In genomic region chr6:43476744-43477143, GRCh38 we compare ENCODE assay signal across 8 cellular contexts. TPM values are rescaled to one million over a fixed set of nuclear protein-coding genes. Genes with fewer than 3 reads are reported as not detected.
DNase-seq lines count a peak whose midpoint lies in the region; ATAC-seq, FAIRE-seq and TF ChIP-seq lines count a peak whose summit lies in the region.

No MANE protein-coding gene starts in this region.

- peak; percentile 32 for DNase-seq in ELR (ENCODE audit: low read depth)
- peak; percentile 33 for DNase-seq in OCI-LY7 (ENCODE audit: low spot score)
- DNase-seq in endodermal cell = peak; percentile 17
- DNase-seq in prostate gland (ENCODE audit: low spot score) = no peak
- no peak for DNase-seq in HuH-7.5 (ENCODE audit: low spot score)
- DNase-seq in NCI-H2196 treated with DMSO at 0.1 percent for 48 hours (lab: John Stamatoyannopoulos, UW; ENCODE audit: unreplicated experiment) = no peak
- DNase-seq in small intestine = no peak

- H3K9me3 ChIP-seq in OCI-LY7 (ENCODE audit: low read length) (no peaks in the 10 kb centered on the region), endodermal cell (ENCODE audit: control insufficient read depth, low read length) (no peaks in the 10 kb centered on the region), prostate gland (no peaks in the 10 kb centered on the region), small intestine (ENCODE audit: control insufficient read depth, low read depth) (no peaks in the 10 kb centered on the region)

- ATAC-seq in GM21447 (IDR thresholded peaks at IDR 0.05; ENCODE audit: unreplicated experiment) = no peak

- no peak for FAIRE-seq in small intestine (lab: Jason Lieb, UNC)

- H3K9ac ChIP-seq in endodermal cell (ENCODE audit: extremely low read depth, low read length, poor library complexity, severe bottlenecking) = no peak overlapping the region

- peak overlapping the region; percentile 96 for H2AFZ ChIP-seq in OCI-LY7 (ENCODE audit: low read length)

- H3K4me1 ChIP-seq in OCI-LY7 (ENCODE audit: insufficient read depth, low read length, poor library complexity, severe bottlenecking) (peaks cover 18% of the 10 kb centered on the region), endodermal cell (ENCODE audit: control insufficient read depth, insufficient read depth, low read length) (peaks cover 5% of the 10 kb centered on the region), prostate gland (replicated peaks) (peaks cover 7% of the 10 kb centered on the region), small intestine (ENCODE audit: control insufficient read depth in 2 of 2, insufficient read depth in 1 of 2, low read depth in 1 of 2, low read length in 1 of 2) (peaks cover 0 to 8% of the 10 kb centered on the region in 2 donors)

- TF ChIP-seq CTCF in OCI-LY7 (conservative IDR thresholded peaks at IDR 0.05; ENCODE audit: low read length) (no peak), endodermal cell (conservative IDR thresholded peaks at IDR 0.05) (no peak), prostate gland (IDR thresholded peaks at IDR 0.05) (no peak)

- POLR2A ChIA-PET in OCI-LY7 (lab: Charles Lee) = interaction anchor here (0.7 to 2.1 kb wide), 6 partner anchors 12 to 162 kb away, joined by 4 to 6 read pairs (median 5); no protein-coding TSS in a partner anchor

- H3K79me2 ChIP-seq in OCI-LY7 (ENCODE audit: insufficient read depth, low read depth, low read length) = peaks cover 8% of the 10 kb centered on the region; the same call in 1 of the 2 replicates

- peak overlapping the region; percentile 89 for H3K4me2 ChIP-seq in OCI-LY7 (ENCODE audit: low read length)

- peak overlapping the region; percentile 82 for H3K4me3 ChIP-seq in OCI-LY7 (ENCODE audit: low read depth, low read length, poor library complexity, severe bottlenecking)
- peak overlapping the region; percentile 88 for H3K4me3 ChIP-seq in endodermal cell (ENCODE audit: low read length)
- H3K4me3 ChIP-seq in prostate gland = peak overlapping the region; percentile 61 to 85
- H3K4me3 ChIP-seq in small intestine (ENCODE audit: low read depth in 1 of 2, low read length in 2 of 2) = no peak overlapping the region

- intact Hi-C loops in OCI-LY7 (cut with micrococcal nuclease; ENCODE audit: unreplicated experiment) = loop anchor here (5.0 kb wide), 1 partner anchor 304 kb away; the partner anchor contains the start of gene SRF
- intact Hi-C loops in prostate gland (cut with DNase I) = no loop called here

- BruUV-seq in OCI-LY7 (replicated peaks; lab: Mats Ljungman, UMichigan) = no TSS peak

- H3K27me3 Mint-ChIP-seq in endodermal cell (ENCODE audit: insufficient read depth) = no peaks in the 10 kb centered on the region

- no peaks in the 10 kb centered on the region for H3K27me3 ChIP-seq in endodermal cell (ENCODE audit: control insufficient read depth, insufficient read depth, low read length, poor library complexity, severe bottlenecking)
- no peaks in the 10 kb centered on the region for H3K27me3 ChIP-seq in prostate gland (replicated peaks; ENCODE audit: insufficient read depth)
- H3K27me3 ChIP-seq in small intestine (ENCODE audit: control insufficient read depth in 2 of 2, insufficient read depth in 2 of 2, low read length in 2 of 2) = no peaks in the 10 kb centered on the region

- H3K36me3 ChIP-seq in OCI-LY7 (ENCODE audit: insufficient read depth, low read length) (no peaks in the 10 kb centered on the region), endodermal cell (ENCODE audit: control insufficient read depth, insufficient read depth, low read length) (peaks cover 11% of the 10 kb centered on the region), prostate gland (no peaks in the 10 kb centered on the region), small intestine (ENCODE audit: control insufficient read depth in 2 of 2, insufficient read depth in 2 of 2, low read length in 2 of 2) (no peaks in the 10 kb centered on the region)

- H3K9me3 Mint-ChIP-seq in endodermal cell = no peaks in the 10 kb centered on the region

- H3K36me3 Mint-ChIP-seq in endodermal cell (ENCODE audit: low read depth) = peaks cover 9% of the 10 kb centered on the region

- TF ChIP-seq POLR2A in prostate gland (IDR thresholded peaks at IDR 0.05) = no peak

- H3K9me2 ChIP-seq in OCI-LY7 (ENCODE audit: insufficient read depth, low read length) = no peaks in the 10 kb centered on the region

- H3K27ac Mint-ChIP-seq in endodermal cell = peak overlapping the region; percentile 91

- CTCF ChIA-PET in OCI-LY7 (lab: Charles Lee; ENCODE audit: unreplicated experiment) = interaction anchor here (0.7 kb wide), 1 partner anchor 1308 kb away, joined by 7 read pairs; no protein-coding TSS in a partner anchor

- H3K4me3 Mint-ChIP-seq in endodermal cell = peak overlapping the region; percentile 83

- H3K27ac ChIP-seq in OCI-LY7 (ENCODE audit: low read depth, low read length, poor library complexity, severe bottlenecking) = no peak overlapping the region
- H3K27ac ChIP-seq in endodermal cell (ENCODE audit: low read depth, low read length) = no peak overlapping the region
- H3K27ac ChIP-seq in prostate gland = peak overlapping the region; percentile 81 to 83
- H3K27ac ChIP-seq in small intestine (ENCODE audit: low read depth in 1 of 2, low read length in 1 of 2) = no peak overlapping the region

- 77 to 86% methylated on average over 2 of the region's 2 CpGs for WGBS in endodermal cell (ENCODE audit: insufficient coverage in 1 of 2, insufficient read length in 1 of 2), 2 experiments
- WGBS in prostate gland = 15% methylated on average over 2 of the region's 2 CpGs
- WGBS in small intestine, 3 donors = 10 to 31% (median 17%) methylated on average over 2 of the region's 2 CpGs

- no peaks in the 10 kb centered on the region for H4K20me1 ChIP-seq in OCI-LY7 (ENCODE audit: insufficient read depth, low read length)

- H3K4me1 Mint-ChIP-seq in endodermal cell = peaks cover 24% of the 10 kb centered on the region

RNA-seq across cellular contexts. Expression of gene TJAP1, which starts 0.6 kb away (rescaled TPM):
- 16.7 and 22.0 TPM in 2 replicates for total RNA-seq in OCI-LY7 (2014; rRNA removed; shearing (Covaris generic))
- total RNA-seq in OCI-LY7 (2022) = 32.3 and 34.4 TPM in 2 replicates
- 10 to 100 TPM; 44.3 to 50.2 TPM for total RNA-seq in endodermal cell
- polyA plus RNA-seq in endodermal cell (2013, experiment 1 of 2) = 42.1 TPM
- 33.3 TPM for polyA plus RNA-seq in endodermal cell (2013, experiment 2 of 2)
- total RNA-seq in prostate gland = 10 to 100 TPM; 29.1 to 51.6 TPM
- polyA plus RNA-seq in small intestine = 10 to 100 TPM; 17.2 to 30.3 (median 29.3) TPM

RNA-seq across cellular contexts. Expression of gene DLK2, which starts 21.4 kb away (rescaled TPM):
- not detected in 2 replicates for total RNA-seq in OCI-LY7 (2014; rRNA removed; shearing (Covaris generic))
- total RNA-seq in OCI-LY7 (2022) = not detected in 2 replicates
- not detected for total RNA-seq in endodermal cell
- 0.68 TPM for polyA plus RNA-seq in endodermal cell (2013, experiment 1 of 2)
- 0.46 TPM for polyA plus RNA-seq in endodermal cell (2013, experiment 2 of 2)
- 10 to 100 TPM; 13.5 to 46.1 TPM for total RNA-seq in prostate gland
- polyA plus RNA-seq in small intestine = under 1 TPM in 1 of 3 donors, not detected in 2; 0.72 TPM

RNA-seq across cellular contexts. Expression of gene LRRC73, which starts 33.4 kb away (rescaled TPM):
- 0.19 TPM in 1 of 2 replicates, not detected in the other for total RNA-seq in OCI-LY7 (2014; rRNA removed; shearing (Covaris generic))
- total RNA-seq in OCI-LY7 (2022) (0.25 and 0.52 TPM in 2 replicates), endodermal cell (under 1 TPM; 0.46 to 0.64 TPM), prostate gland (1 to 10 TPM in 1 of 2 donors, under 1 TPM in 1; 0.68 to 4.0 TPM)
- 1.2 TPM for polyA plus RNA-seq in endodermal cell (2013, experiment 1 of 2)
- polyA plus RNA-seq in endodermal cell (2013, experiment 2 of 2) = 1.4 TPM
- polyA plus RNA-seq in small intestine = under 1 TPM; 0.22 to 0.54 (median 0.51) TPM

RNA-seq across cellular contexts. Expression of gene YIPF3, which starts 40.0 kb away (rescaled TPM):
- total RNA-seq in OCI-LY7 (2014; rRNA removed; shearing (Covaris generic)) = 31.8 and 38.2 TPM in 2 replicates
- 41.9 and 45.5 TPM in 2 replicates for total RNA-seq in OCI-LY7 (2022)
- total RNA-seq in endodermal cell = 100 to 1,000 TPM in 1 of 2 donors, 10 to 100 TPM in 1; 87.7 to 103 TPM
- 117 TPM for polyA plus RNA-seq in endodermal cell (2013, experiment 1 of 2)
- 99.9 TPM for polyA plus RNA-seq in endodermal cell (2013, experiment 2 of 2)
- 100 to 1,000 TPM; 162 to 180 TPM for total RNA-seq in prostate gland
- 10 to 100 TPM; 49.0 to 91.2 (median 52.4) TPM for polyA plus RNA-seq in small intestine

RNA-seq across cellular contexts. Expression of gene POLR1C, which starts 40.1 kb away (rescaled TPM):
- total RNA-seq in OCI-LY7 (2014; rRNA removed; shearing (Covaris generic)) = 40.7 and 46.0 TPM in 2 replicates
- total RNA-seq in OCI-LY7 (2022) = 36.9 and 41.2 TPM in 2 replicates
- 10 to 100 TPM; 37.6 to 44.2 TPM for total RNA-seq in endodermal cell
- polyA plus RNA-seq in endodermal cell (2013, experiment 1 of 2) = 35.3 TPM
- 27.4 TPM for polyA plus RNA-seq in endodermal cell (2013, experiment 2 of 2)
- 10 to 100 TPM; 24.4 to 37.2 TPM for total RNA-seq in prostate gland
- polyA plus RNA-seq in small intestine = 10 to 100 TPM in 2 of 3 donors, 1 to 10 TPM in 1; 10.0 to 38.7 (median 12.7) TPM

Comparison
In these comparisons a context has a peak if more than half of its experiments do, and no peak if none do; other contexts are left out.
1. DNase-seq: peak in ELR (single experiment), OCI-LY7 (single experiment) and endodermal cell (single experiment); none in prostate gland (single experiment), HuH-7.5 (single experiment), NCI-H2196 treated with DMSO at 0.1 percent for 48 hours (single experiment) and small intestine (single experiment).
2. H3K27ac ChIP-seq: peak in prostate gland (2 of 2); none in OCI-LY7 (single experiment), endodermal cell (single experiment) and small intestine (0 of 2).
3. H3K4me3 ChIP-seq: peak in OCI-LY7 (single experiment), endodermal cell (single experiment) and prostate gland (2 of 2); none in small intestine (0 of 2).
4. RNA of gene DLK2, which starts 21.4 kb away (total RNA-seq): 13.5 to 46.1 TPM in prostate gland; not detected in OCI-LY7 and not detected in endodermal cell; every median in the first group is over 10 times any median in the second.